Comparison of ENCODE assay signal across 11 cellular contexts in genomic region chr10:129853236-129853946, GRCh38.
DNase-seq lines count a peak whose midpoint lies in the region; ATAC-seq and TF ChIP-seq lines count a peak whose summit lies in the region.
"Had no signal": no experiment of that assay in that cellular context is flagged by ENCODE, and none has a peak within 500 bp of the region (broad histone marks: within the 10 kb centered on the region; RNA-seq: fewer than 3 reads in every experiment).

No MANE protein-coding gene starts in this region.

- BruUV-seq in Panc1 (replicated peaks; lab: Mats Ljungman, UMichigan): no TSS peak

- H3K4me3 ChIP-seq in Panc1 (ENCODE audit: low read depth in 2 of 2, low read length in 2 of 2): no peak overlapping the region

- peaks cover 37% of the 10 kb centered on the region for H3K4me1 Mint-ChIP-seq in type B pancreatic cell (ENCODE audit: unreplicated experiment)
- no peaks in the 10 kb centered on the region for H3K4me1 Mint-ChIP-seq in activated naive CD8-positive, alpha-beta T cell treated with anti-CD3 and anti-CD28 coated beads for 36 hours

- H3K4me3 Mint-ChIP-seq in type B pancreatic cell: no peak overlapping the region
- H3K4me3 Mint-ChIP-seq in activated naive CD8-positive, alpha-beta T cell treated with anti-CD3 and anti-CD28 coated beads for 36 hours: no peak overlapping the region

- no peaks in the 10 kb centered on the region; the same call in 1 of the 2 replicates for H3K27me3 ChIP-seq in Panc1 (ENCODE audit: control insufficient read depth, insufficient read depth, low read length)
- H3K27me3 ChIP-seq: brain microvascular endothelial cell had no signal

- H3K27ac ChIP-seq in Panc1 (ENCODE audit: low read length): no peak overlapping the region
- H3K27ac ChIP-seq: brain microvascular endothelial cell had no signal

- ATAC-seq in Panc1 (peak; percentile 69; the same call in 1 of the 2 replicates), GM18867 (IDR thresholded peaks at IDR 0.05; ENCODE audit: unreplicated experiment) (no peak)
- ATAC-seq in activated CD4-positive, CD25-positive, alpha-beta regulatory T cell treated with anti-CD3 and anti-CD28 coated beads, Interleukin-2, amount 50 U/mL, for 24 hours: no peak

- H3K36me3 ChIP-seq in Panc1 (ENCODE audit: control insufficient read depth, insufficient read depth, low read length): peaks cover 2% of the 10 kb centered on the region; the same call in 1 of the 2 replicates
- H3K36me3 ChIP-seq: brain microvascular endothelial cell had no signal

- H3K9me3 ChIP-seq in Panc1 (ENCODE audit: control insufficient read depth, insufficient read depth, low read depth, low read length): no peaks in the 10 kb centered on the region

- peak; percentile 0 for DNase-seq in SKM-1 treated with dmso at 0.1 percent for 144 hours (lab: John Stamatoyannopoulos, UW; ENCODE audit: unreplicated experiment)
- no peak for DNase-seq in SKM-1 (lab: John Stamatoyannopoulos, UW; ENCODE audit: unreplicated experiment)
- DNase-seq in Panc1 (ENCODE audit: low read depth, low spot score): no peak
- peak; percentile 35 for DNase-seq in hepatic stellate cell (ENCODE audit: low spot score)
- no peak for DNase-seq in type B pancreatic cell (ENCODE audit: extremely low spot score, unreplicated experiment)
- DNase-seq in activated naive CD8-positive, alpha-beta T cell treated with anti-CD3 and anti-CD28 coated beads for 36 hours: no peak
- DNase-seq: brain microvascular endothelial cell, C1 segment of cervical spinal cord, SHP77 treated with DMSO at 0.1 percent for 48 hours had no signal

- no peaks in the 10 kb centered on the region for H3K9me3 Mint-ChIP-seq in type B pancreatic cell
- H3K9me3 Mint-ChIP-seq in activated naive CD8-positive, alpha-beta T cell treated with anti-CD3 and anti-CD28 coated beads for 36 hours: no peaks in the 10 kb centered on the region

- TF ChIP-seq CTCF in Panc1 (IDR thresholded peaks at IDR 0.05): peak; percentile 66; the same call in 1 of the 2 replicates
- peak; percentile 68 for TF ChIP-seq CTCF in type B pancreatic cell (conservative IDR thresholded peaks at IDR 0.05)

- no peaks in the 10 kb centered on the region for H3K4me1 ChIP-seq in Panc1 (ENCODE audit: control insufficient read depth, insufficient read depth, low read length)

- intact Hi-C loops in Panc1 (cut with micrococcal nuclease; ENCODE audit: unreplicated experiment): no loop called here

- H3K36me3 Mint-ChIP-seq in type B pancreatic cell: no peaks in the 10 kb centered on the region
- H3K36me3 Mint-ChIP-seq in activated naive CD8-positive, alpha-beta T cell treated with anti-CD3 and anti-CD28 coated beads for 36 hours: no peaks in the 10 kb centered on the region

- CTCF ChIA-PET in Panc1 (lab: Charles Lee): interaction anchor here (0.6 kb wide), 2 partner anchors 63 to 580 kb away, joined by 3 to 5 read pairs; no protein-coding TSS in a partner anchor

- POLR2A ChIA-PET in Panc1 (lab: Charles Lee): no interaction called here

- H3K27me3 Mint-ChIP-seq in type B pancreatic cell: peaks cover 78% of the 10 kb centered on the region
- peaks cover 13% of the 10 kb centered on the region for H3K27me3 Mint-ChIP-seq in activated naive CD8-positive, alpha-beta T cell treated with anti-CD3 and anti-CD28 coated beads for 36 hours

- in situ Hi-C loops in Panc1 (cut with HindIII; ENCODE audit: low pct_unique_long_range_greater_than_20kb, low sequenced_read_pairs): no loop called here

- no peak overlapping the region for H3K27ac Mint-ChIP-seq in type B pancreatic cell
- H3K27ac Mint-ChIP-seq in activated naive CD8-positive, alpha-beta T cell treated with anti-CD3 and anti-CD28 coated beads for 36 hours: no peak overlapping the region

Comparison
In these comparisons a context has a peak if more than half of its experiments do, and no peak if none do; other contexts are left out.
1. DNase-seq: peak in SKM-1 treated with dmso at 0.1 percent for 144 hours (single experiment) and hepatic stellate cell (single experiment); none in SKM-1 (single experiment), Panc1 (single experiment), type B pancreatic cell (single experiment) and activated naive CD8-positive, alpha-beta T cell treated with anti-CD3 and anti-CD28 coated beads for 36 hours (single experiment).